ENCODE assay signal across 35 cellular contexts in genomic region chr18:50689578-50689977, GRCh38.
"Had no signal": no experiment of that assay in that cellular context is flagged by ENCODE, and none has a peak within 500 bp of the region (broad histone marks: within the 10 kb centered on the region; RNA-seq: fewer than 3 reads in every experiment).

No MANE protein-coding gene starts in this region.

- H3K27me3 ChIP-seq: MG63 had no signal

- H3K9me3 ChIP-seq: MG63 had no signal

- H3K36me3 ChIP-seq: MG63 had no signal

- DNase-seq: Karpas-422, Kasumi-1, MG63, MM.1S, MV-4-11, NCI-H1048, NCI-H1092, NCI-H1092 treated with DMSO at 0.1 percent for 48 hours, NCI-H1105, NCI-H1105 treated with DMSO at 0.1 percent for 48 hours, NCI-H1417, NCI-H1417 treated with DMSO at 0.1 percent for 48 hours, NCI-H1436, NCI-H1436 treated with DMSO at 0.1 percent for 48 hours, NCI-H146, NCI-H1694, NCI-H1694 treated with DMSO at 0.1 percent for 48 hours, NCI-H187, NCI-H187 treated with DMSO at 0.1 percent for 48 hours, NCI-H1930, NCI-H2029, NCI-H2029 treated with DMSO at 0.1 percent for 48 hours, NCI-H2081, NCI-H2081 treated with DMSO at 0.1 percent for 48 hours, NCI-H2107, NCI-H2171, NCI-H2171 treated with DMSO at 0.1 percent for 48 hours, NCI-H2227 treated with DMSO at 0.1 percent for 48 hours, NCI-H226, NCI-H345, NCI-H446, NCI-H446 treated with DMSO at 0.1 percent for 48 hours, NCI-H510A, NCI-H510A treated with DMSO at 0.1 percent for 48 hours, NCI-H524 had no signal

- H3K4me3 ChIP-seq: MG63 had no signal
